Comparison of ENCODE assay signal across 25 cellular contexts in genomic region chr3:174408310-174408709, GRCh38.
DNase-seq lines count a peak whose midpoint lies in the region; ATAC-seq and TF ChIP-seq lines count a peak whose summit lies in the region.
"Had no signal": no experiment of that assay in that cellular context is flagged by ENCODE, and none has a peak within 500 bp of the region (broad histone marks: within the 10 kb centered on the region; RNA-seq: fewer than 3 reads in every experiment).

No MANE protein-coding gene starts in this region.

- no peak for TF ChIP-seq CTCF in MCF 10A (IDR thresholded peaks at IDR 0.05; ENCODE audit: unreplicated experiment)
- no peak for TF ChIP-seq CTCF in mammary epithelial cell (conservative IDR thresholded peaks at IDR 0.05 in 1 of 2, IDR thresholded peaks at IDR 0.05 in 1 of 2; ENCODE audit: extremely low read depth in 1 of 2, insufficient read depth in 1 of 2, low read depth in 1 of 2, low read length in 2 of 2)
- no peak for TF ChIP-seq CTCF in foreskin fibroblast (IDR thresholded peaks at IDR 0.05; ENCODE audit: low read depth, low read length)
- TF ChIP-seq CTCF in endodermal cell (conservative IDR thresholded peaks at IDR 0.05): no peak
- no peak for TF ChIP-seq CTCF in spleen (IDR thresholded peaks at IDR 0.05 in 8 of 11, conservative IDR thresholded peaks at IDR 0.05 in 3 of 11)

- CTCF ChIA-PET in MCF 10A (lab: Yijun Ruan, JAX): interaction anchor here (0.5 to 0.7 kb wide), 2 partner anchors 68 to 150 kb away, joined by 3 read pairs; no protein-coding TSS in a partner anchor
- CTCF ChIA-PET in mammary epithelial cell (lab: Charles Lee; ENCODE audit: low non-redundant PET): no interaction called here

- H3K27ac Mint-ChIP-seq in MCF 10A (ENCODE audit: low read depth, unreplicated experiment) (no peak overlapping the region), endodermal cell (no peak overlapping the region)
- H3K27ac Mint-ChIP-seq: activated T-helper 2 cell treated with anti-CD3 and anti-CD28 coated beads, Interferon-gamma antibody, Interleukin-2, Interleukin-4, amounts not matched to agents 10 μg/mL and 5 μg/mL and 100 μg/mL, durations not matched to agents 14 hours and 24 hours and 36 hours; CD4-positive, alpha-beta memory T cell; T-helper 1 cell treated with Interleukin-12 subunit alpha and Interleukin-12 subunit beta and Interleukin-4 antibody, amounts not matched to agents 30 μg/mL and 1 μg/mL, for 36 hours had no signal

- no peak overlapping the region for H3K4me2 ChIP-seq in mammary epithelial cell (ENCODE audit: insufficient read depth, low read depth, low read length)

- WGBS in mammary epithelial cell (ENCODE audit: low coverage, missing lambda C conversion rate): 89% methylated on average over 10 of the region's 14 CpGs
- WGBS in endodermal cell (ENCODE audit: insufficient coverage in 1 of 2, insufficient read length in 1 of 2), 2 experiments: 72 to 86% methylated on average over 14 of the region's 14 CpGs
- WGBS in spleen, 5 donors: 75 to 93% (median 83%) methylated on average over 14 of the region's 14 CpGs

- POLR2A ChIA-PET in MCF 10A (lab: Yijun Ruan, JAX): interaction anchor here (0.7 kb wide), 1 partner anchor 201 kb away, joined by 4 read pairs; no protein-coding TSS in a partner anchor

- H3K36me3 Mint-ChIP-seq in MCF 10A (ENCODE audit: insufficient read depth, unreplicated experiment) (no peaks in the 10 kb centered on the region), endodermal cell (ENCODE audit: low read depth) (no peaks in the 10 kb centered on the region)
- H3K36me3 Mint-ChIP-seq: CD4-positive, alpha-beta memory T cell had no signal

- no peaks in the 10 kb centered on the region for H3K9me3 ChIP-seq in mammary epithelial cell (replicated peaks; ENCODE audit: insufficient read depth, low read length)
- peaks cover 8% of the 10 kb centered on the region for H3K9me3 ChIP-seq in endodermal cell (ENCODE audit: control insufficient read depth, low read length)
- H3K9me3 ChIP-seq in spleen: no peaks in the 10 kb centered on the region
- H3K9me3 ChIP-seq: adrenal gland, colonic mucosa, upper lobe of right lung had no signal

- no peaks in the 10 kb centered on the region for H3K79me2 ChIP-seq in mammary epithelial cell (ENCODE audit: insufficient read depth, low read length)

- H4K20me1 ChIP-seq in mammary epithelial cell (ENCODE audit: insufficient read depth, low read length): no peaks in the 10 kb centered on the region

- peak; percentile 14 for DNase-seq in MCF 10A (ENCODE audit: unreplicated experiment)
- DNase-seq in mammary epithelial cell: no peak
- DNase-seq in astrocyte of the hippocampus (ENCODE audit: low read depth, low spot score): peak; percentile 61
- DNase-seq in foreskin fibroblast: peak; percentile 29 to 61
- DNase-seq in stromal cell of bone marrow (ENCODE audit: low read depth): peak; percentile 7
- DNase-seq in endodermal cell: no peak
- no peak for DNase-seq in spleen
- DNase-seq: activated CD4-positive, CD25-positive, alpha-beta regulatory T cell; adrenal gland; CD4-positive, alpha-beta memory T cell; colonic mucosa; DND-41; heart right ventricle; kidney glomerular epithelial cell; midbrain; NCI-H1048; NCI-H2081 treated with DMSO at 0.1 percent for 48 hours; NCI-H510A treated with DMSO at 0.1 percent for 48 hours; SHP77 treated with DMSO at 0.1 percent for 48 hours; stimulated activated naive CD8-positive, alpha-beta T cell treated with anti-CD3 and anti-CD28 coated beads, Interleukin-15, Interleukin-2, amounts not matched to agents 100 U/mL and 50 U/mL, for 24 hours; upper lobe of right lung had no signal

- H3K4me1 ChIP-seq in mammary epithelial cell (ENCODE audit: insufficient read depth, low read length) (no peaks in the 10 kb centered on the region), endodermal cell (ENCODE audit: control insufficient read depth, insufficient read depth, low read length) (peaks cover under 1% of the 10 kb centered on the region), spleen (no peaks in the 10 kb centered on the region)
- H3K4me1 ChIP-seq: adrenal gland, colonic mucosa, heart right ventricle, upper lobe of right lung had no signal

- TF ChIP-seq POLR2A in spleen (IDR thresholded peaks at IDR 0.05): no peak

- intact Hi-C loops in MCF 10A (cut with micrococcal nuclease): no loop called here
- intact Hi-C loops in mammary epithelial cell (cut with micrococcal nuclease): no loop called here
- intact Hi-C loops in spleen (cut with DNase I; ENCODE audit: low total_unique reads): no loop called here

- dilution Hi-C loops in mammary epithelial cell (cut with HindIII; ENCODE audit: low sequenced_read_pairs): no loop called here

- H3K9me3 Mint-ChIP-seq in MCF 10A (ENCODE audit: unreplicated experiment) (no peaks in the 10 kb centered on the region), endodermal cell (no peaks in the 10 kb centered on the region)
- H3K9me3 Mint-ChIP-seq: activated T-helper 2 cell treated with anti-CD3 and anti-CD28 coated beads, Interferon-gamma antibody, Interleukin-2, Interleukin-4, amounts not matched to agents 10 μg/mL and 5 μg/mL and 100 μg/mL, durations not matched to agents 14 hours and 24 hours and 36 hours; T-helper 1 cell treated with Interleukin-12 subunit alpha and Interleukin-12 subunit beta and Interleukin-4 antibody, amounts not matched to agents 30 μg/mL and 1 μg/mL, for 36 hours had no signal

- BruUV-seq in MCF 10A (replicated peaks; lab: Mats Ljungman, UMichigan) (no TSS peak), mammary epithelial cell (replicated peaks; lab: Mats Ljungman, UMichigan) (no TSS peak)

- H3K36me3 ChIP-seq in mammary epithelial cell (ENCODE audit: insufficient read depth, low read length) (no peaks in the 10 kb centered on the region), endodermal cell (ENCODE audit: control insufficient read depth, insufficient read depth, low read length) (no peaks in the 10 kb centered on the region), spleen (no peaks in the 10 kb centered on the region)
- H3K36me3 ChIP-seq: adrenal gland, colonic mucosa, heart right ventricle, upper lobe of right lung had no signal

- peaks cover 2% of the 10 kb centered on the region for H3K27me3 ChIP-seq in mammary epithelial cell (ENCODE audit: insufficient read depth, low read length)
- H3K27me3 ChIP-seq in endodermal cell (ENCODE audit: control insufficient read depth, insufficient read depth, low read length, poor library complexity, severe bottlenecking): peaks cover 14% of the 10 kb centered on the region
- H3K27me3 ChIP-seq in spleen (replicated peaks in 1 of 7): no peaks in the 10 kb centered on the region
- H3K27me3 ChIP-seq: adrenal gland, colonic mucosa, heart right ventricle, upper lobe of right lung had no signal

- in situ Hi-C loops in mammary epithelial cell (cut with MboI; ENCODE audit: low sequenced_read_pairs in 2 of 2): no loop called here

- H3K27me3 Mint-ChIP-seq in MCF 10A (ENCODE audit: insufficient read depth, unreplicated experiment) (no peaks in the 10 kb centered on the region), endodermal cell (ENCODE audit: insufficient read depth) (peaks cover 26% of the 10 kb centered on the region)
- H3K27me3 Mint-ChIP-seq: CD4-positive, alpha-beta memory T cell had no signal

- H3K4me3 Mint-ChIP-seq in MCF 10A (ENCODE audit: unreplicated experiment): no peak overlapping the region
- no peak overlapping the region for H3K4me3 Mint-ChIP-seq in endodermal cell
- H3K4me3 Mint-ChIP-seq: CD4-positive, alpha-beta memory T cell; neural crest cell; T-helper 1 cell treated with Interleukin-12 subunit alpha and Interleukin-12 subunit beta and Interleukin-4 antibody, amounts not matched to agents 30 μg/mL and 1 μg/mL, for 36 hours had no signal

- H3K4me3 ChIP-seq in mammary epithelial cell (replicated peaks in 1 of 3; ENCODE audit: insufficient read depth in 1 of 3, low read depth in 2 of 3, low read length in 3 of 3) (no peak overlapping the region), foreskin fibroblast (ENCODE audit: low read depth in 1 of 2, low read length in 2 of 2) (no peak overlapping the region), endodermal cell (ENCODE audit: low read length) (no peak overlapping the region), spleen (no peak overlapping the region)
- H3K4me3 ChIP-seq: adrenal gland, colonic mucosa, heart right ventricle, upper lobe of right lung had no signal

- no peak overlapping the region for H3K27ac ChIP-seq in mammary epithelial cell (ENCODE audit: insufficient read depth, low read depth, low read length)
- no peak overlapping the region for H3K27ac ChIP-seq in endodermal cell (ENCODE audit: low read depth, low read length)
- no peak overlapping the region for H3K27ac ChIP-seq in spleen
- H3K27ac ChIP-seq: adrenal gland, colonic mucosa, heart right ventricle, upper lobe of right lung had no signal

- H3K4me1 Mint-ChIP-seq in MCF 10A (ENCODE audit: insufficient read depth, unreplicated experiment): no peaks in the 10 kb centered on the region
- H3K4me1 Mint-ChIP-seq in endodermal cell: peaks cover 14% of the 10 kb centered on the region
- H3K4me1 Mint-ChIP-seq: CD4-positive, alpha-beta memory T cell had no signal

- no peak overlapping the region for H3K9ac ChIP-seq in mammary epithelial cell (ENCODE audit: insufficient read depth, low read length)
- H3K9ac ChIP-seq in endodermal cell (ENCODE audit: extremely low read depth, low read length, poor library complexity, severe bottlenecking): no peak overlapping the region

- H2AFZ ChIP-seq in mammary epithelial cell (ENCODE audit: low read depth, low read length): no peak overlapping the region

- ATAC-seq in HG03565 (IDR thresholded peaks at IDR 0.05; ENCODE audit: unreplicated experiment): no peak
- ATAC-seq: heart right ventricle; stimulated activated naive CD8-positive, alpha-beta T cell treated with anti-CD3 and anti-CD28 coated beads, Interleukin-15, Interleukin-2, amounts not matched to agents 100 U/mL and 50 U/mL, for 24 hours; upper lobe of right lung had no signal

Comparison
In these comparisons a context has a peak if more than half of its experiments do, and no peak if none do; other contexts are left out.
1. DNase-seq: peak in MCF 10A (single experiment), astrocyte of the hippocampus (single experiment), foreskin fibroblast (2 of 2) and stromal cell of bone marrow (single experiment); none in mammary epithelial cell (single experiment), endodermal cell (single experiment) and spleen (single experiment).